Comparison of ENCODE assay signal across 24 cellular contexts in the genomic region with DNA sequence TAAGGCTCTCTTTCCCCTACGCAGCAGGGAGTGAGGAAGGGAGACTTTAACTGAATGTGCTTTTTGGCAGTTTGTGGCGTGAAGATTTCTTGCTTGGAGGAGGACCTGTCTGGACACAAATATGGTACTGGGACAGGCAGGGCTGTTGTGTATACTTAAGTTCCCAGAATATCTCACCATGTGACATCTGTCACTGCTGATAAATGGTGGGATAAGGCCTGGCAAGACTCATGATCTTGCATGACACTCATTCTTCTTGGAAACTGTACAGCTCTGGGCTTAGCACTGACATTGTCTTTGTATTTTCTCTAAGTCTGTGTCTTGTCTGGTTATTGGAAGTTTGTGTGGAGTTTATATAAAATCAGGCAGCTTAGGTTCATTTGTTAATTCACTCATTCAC.
"Had no signal": no experiment of that assay in that cellular context is flagged by ENCODE, and none has a peak within 500 bp of the region (broad histone marks: within the 10 kb centered on the region; RNA-seq: fewer than 3 reads in every experiment).

No MANE protein-coding gene starts in this region.

- H3K4me1 ChIP-seq: Peyer's patch had no signal

- H3K27me3 ChIP-seq: MG63, Peyer's patch had no signal

- DNase-seq: activated CD4-positive, alpha-beta T cell treated with anti-CD3 and anti-CD28 coated beads, Interleukin-2, amount 10 ng/mL, durations not matched to agents 24 days and 14 days; activated CD4-positive, alpha-beta T cell treated with anti-CD3 and anti-CD28 coated beads, Interleukin-2, amount 50 U/mL, for 48 hours; activated CD8-positive, alpha-beta T cell treated with anti-CD3 and anti-CD28 coated beads, Interleukin-2, amount 10 ng/mL, durations not matched to agents 7 days and 5 days; activated gamma-delta T cell treated with Interleukin-2 at 50 U/mL for 16 hours; activated naive CD4-positive, alpha-beta T cell treated with anti-CD3 and anti-CD28 coated beads for 36 hours; activated T-cell treated with anti-CD3 and anti-CD28 coated beads, Interleukin-2, amount 50 U/mL, for 24 hours; anterior cingulate cortex; Kasumi-1; KG1; MG63; MV-4-11; NCI-H1092; NCI-H1436 treated with DMSO at 0.1 percent for 48 hours; NCI-H1694 treated with DMSO at 0.1 percent for 48 hours; NCI-H2029; NCI-H345; NCI-H524 treated with DMSO at 0.1 percent for 48 hours; PC-3; Peyer's patch; RPMI8226; T1000 had no signal

- H3K36me3 ChIP-seq: MG63, Peyer's patch had no signal

- H3K9me3 Mint-ChIP-seq: activated CD4-positive, alpha-beta T cell treated with anti-CD3 and anti-CD28 coated beads, Interleukin-2, amount 10 ng/mL, durations not matched to agents 24 days and 14 days; activated naive CD4-positive, alpha-beta T cell treated with anti-CD3 and anti-CD28 coated beads for 36 hours; activated T-cell treated with anti-CD3 and anti-CD28 coated beads, Interleukin-2, amount 50 U/mL, for 24 hours; IgD-negative memory B cell had no signal

- H3K4me1 Mint-ChIP-seq: activated CD4-positive, alpha-beta T cell treated with anti-CD3 and anti-CD28 coated beads, Interleukin-2, amount 10 ng/mL, durations not matched to agents 24 days and 14 days; brain; IgD-negative memory B cell had no signal

- H3K27ac ChIP-seq: Peyer's patch had no signal

- ATAC-seq: activated CD8-positive, alpha-beta T cell treated with anti-CD3 and anti-CD28 coated beads, Interleukin-2, amount 10 ng/mL, durations not matched to agents 7 days and 5 days; activated naive CD4-positive, alpha-beta T cell treated with anti-CD3 and anti-CD28 coated beads, Interleukin-2, amount 50 U/mL, for 72 hours; PC-3 had no signal

- H3K4me3 ChIP-seq: MG63, Peyer's patch had no signal

- H3K27me3 Mint-ChIP-seq: activated CD4-positive, alpha-beta T cell treated with anti-CD3 and anti-CD28 coated beads, Interleukin-2, amount 10 ng/mL, durations not matched to agents 24 days and 14 days; activated T-cell treated with anti-CD3 and anti-CD28 coated beads, Interleukin-2, amount 50 U/mL, for 24 hours; IgD-negative memory B cell had no signal

- H3K27ac Mint-ChIP-seq: activated CD4-positive, alpha-beta T cell treated with anti-CD3 and anti-CD28 coated beads, Interleukin-2, amount 10 ng/mL, durations not matched to agents 24 days and 14 days; activated CD8-positive, alpha-beta T cell treated with anti-CD3 and anti-CD28 coated beads, Interleukin-2, amount 10 ng/mL, durations not matched to agents 7 days and 5 days; activated naive CD4-positive, alpha-beta T cell treated with anti-CD3 and anti-CD28 coated beads for 36 hours; activated naive CD4-positive, alpha-beta T cell treated with anti-CD3 and anti-CD28 coated beads, Interleukin-2, amount 50 U/mL, for 72 hours; activated T-cell treated with anti-CD3 and anti-CD28 coated beads, Interleukin-2, amount 50 U/mL, for 24 hours; brain had no signal

- H3K4me3 Mint-ChIP-seq: activated CD4-positive, alpha-beta T cell treated with anti-CD3 and anti-CD28 coated beads, Interleukin-2, amount 10 ng/mL, durations not matched to agents 24 days and 14 days; activated CD8-positive, alpha-beta T cell treated with anti-CD3 and anti-CD28 coated beads, Interleukin-2, amount 10 ng/mL, durations not matched to agents 7 days and 5 days; activated naive CD4-positive, alpha-beta T cell treated with anti-CD3 and anti-CD28 coated beads for 36 hours; activated T-cell treated with anti-CD3 and anti-CD28 coated beads, Interleukin-2, amount 50 U/mL, for 24 hours; brain; IgD-negative memory B cell had no signal

- H3K36me3 Mint-ChIP-seq: activated naive CD4-positive, alpha-beta T cell treated with anti-CD3 and anti-CD28 coated beads, Interleukin-2, amount 50 U/mL, for 72 hours; brain; IgD-negative memory B cell had no signal

- H3K9me3 ChIP-seq: MG63, Peyer's patch had no signal
